In genomic region chr17:34146440-34147043, GRCh38 we compare ENCODE assay signal across 9 cellular contexts.
DNase-seq lines count a peak whose midpoint lies in the region; ATAC-seq and TF ChIP-seq lines count a peak whose summit lies in the region.
"Had no signal": no experiment of that assay in that cellular context is flagged by ENCODE, and none has a peak within 500 bp of the region (broad histone marks: within the 10 kb centered on the region; RNA-seq: fewer than 3 reads in every experiment).

No MANE protein-coding gene starts in this region.

- no peak overlapping the region for H2BK120ac ChIP-seq in neuronal stem cell (ENCODE audit: low read depth, low read length)

- H3K9me3 Mint-ChIP-seq in activated CD4-positive, alpha-beta T cell treated with anti-CD3 and anti-CD28 coated beads for 36 hours (ENCODE audit: low read depth), result no peaks in the 10 kb centered on the region

- no peak overlapping the region for H2AFZ ChIP-seq in neuronal stem cell (ENCODE audit: low read length)

- H3K27me3 ChIP-seq in neuronal stem cell (ENCODE audit: control insufficient read depth in 3 of 3, insufficient read depth in 3 of 3, low read depth in 1 of 3, low read length in 3 of 3), result no peaks in the 10 kb centered on the region
- H3K27me3 ChIP-seq: SJSA1 had no signal

- H3K4me2 ChIP-seq in neuronal stem cell (ENCODE audit: insufficient read depth, low read length, poor library complexity, severe bottlenecking), result no peak overlapping the region

- no peak overlapping the region for H4K91ac ChIP-seq in neuronal stem cell (ENCODE audit: low read depth, low read length, poor library complexity)

- no peak overlapping the region for H3K14ac ChIP-seq in neuronal stem cell (ENCODE audit: low read length)

- H3K27ac ChIP-seq in neuronal stem cell (replicated peaks; ENCODE audit: low read length), result no peak overlapping the region
- H3K27ac ChIP-seq: SJSA1 had no signal

- DNase-seq in NCI-H1105 (lab: John Stamatoyannopoulos, UW) (peak; percentile 50), neuronal stem cell (ENCODE audit: low spot score) (peak; percentile 27), midbrain (lab: John Stamatoyannopoulos, UW) (no peak), kidney glomerular epithelial cell (lab: John Stamatoyannopoulos, UW) (no peak)
- peak; percentile 81 for DNase-seq in activated CD4-positive, alpha-beta T cell treated with anti-CD3 and anti-CD28 coated beads for 36 hours
- peak; percentile 27 for DNase-seq in effector CD4-positive, alpha-beta T cell

- no peak overlapping the region for H2AK5ac ChIP-seq in neuronal stem cell (ENCODE audit: low read depth, low read length)

- intact Hi-C loops in activated CD4-positive, alpha-beta T cell treated with anti-CD3 and anti-CD28 coated beads for 36 hours (cut with DNase I, micrococcal nuclease), result loop anchor here (1.0 to 5.0 kb wide), 4 partner anchors 65 to 367 kb away; no protein-coding TSS in a partner anchor

- no CpG with 5 or more reads among the region's 5 CpGs for WGBS in neuronal stem cell (ENCODE audit: extremely low coverage in 2 of 2, insufficient read length in 2 of 2, insufficient replicate concordance in 1 of 2), 2 donors

- no peak overlapping the region for H3K4ac ChIP-seq in neuronal stem cell (ENCODE audit: low read length)

- CTCF ChIA-PET in activated CD4-positive, alpha-beta T cell treated with anti-CD3 and anti-CD28 coated beads for 36 hours (lab: Charles Lee), result interaction anchor here (0.6 to 2.2 kb wide), 8 partner anchors 9 to 693 kb away, joined by 3 to 13 read pairs (median 4); no protein-coding TSS in a partner anchor

- H3K9me3 ChIP-seq in neuronal stem cell (replicated peaks in 1 of 2; ENCODE audit: control insufficient read depth in 2 of 2, insufficient read depth in 1 of 2, low read depth in 1 of 2, low read length in 2 of 2), result no peaks in the 10 kb centered on the region
- H3K9me3 ChIP-seq: SJSA1 had no signal

- no peak overlapping the region for H4K8ac ChIP-seq in neuronal stem cell (ENCODE audit: low read depth, low read length)

- no peaks in the 10 kb centered on the region for H3K4me1 Mint-ChIP-seq in activated CD4-positive, alpha-beta T cell treated with anti-CD3 and anti-CD28 coated beads for 36 hours

- H3K18ac ChIP-seq in neuronal stem cell (ENCODE audit: low read length), result no peak overlapping the region

- TF ChIP-seq CTCF in GM12872 (IDR thresholded peaks at IDR 0.05; ENCODE audit: insufficient read depth, low read depth, low read length), result peak; percentile 94

- H3K27me3 Mint-ChIP-seq in activated CD4-positive, alpha-beta T cell treated with anti-CD3 and anti-CD28 coated beads for 36 hours, result peaks cover 10% of the 10 kb centered on the region

- no peaks in the 10 kb centered on the region for H3K4me1 ChIP-seq in neuronal stem cell (ENCODE audit: control insufficient read depth in 2 of 2, insufficient read depth in 1 of 2, low read depth in 1 of 2, low read length in 2 of 2)
- H3K4me1 ChIP-seq: SJSA1 had no signal

- H2BK5ac ChIP-seq in neuronal stem cell (ENCODE audit: low read length), result no peak overlapping the region

- no peaks in the 10 kb centered on the region for H3K79me1 ChIP-seq in neuronal stem cell (ENCODE audit: low read depth, low read length)

- ATAC-seq in activated CD4-positive, alpha-beta T cell treated with anti-CD3 and anti-CD28 coated beads for 36 hours, result peak; percentile 58
- ATAC-seq in GM19395 (IDR thresholded peaks at IDR 0.05; ENCODE audit: unreplicated experiment), result no peak

- H3K4me3 ChIP-seq in neuronal stem cell (ENCODE audit: low read length in 2 of 2), result no peak overlapping the region
- H3K4me3 ChIP-seq: SJSA1 had no signal

- no peaks in the 10 kb centered on the region for H3K36me3 ChIP-seq in neuronal stem cell (replicated peaks in 1 of 2; ENCODE audit: control insufficient read depth in 2 of 2, insufficient read depth in 2 of 2, low read length in 2 of 2)
- H3K36me3 ChIP-seq: SJSA1 had no signal

- POLR2A ChIA-PET in activated CD4-positive, alpha-beta T cell treated with anti-CD3 and anti-CD28 coated beads for 36 hours (lab: Charles Lee), result no interaction called here

- H3K4me3 Mint-ChIP-seq in activated CD4-positive, alpha-beta T cell treated with anti-CD3 and anti-CD28 coated beads for 36 hours, result no peak overlapping the region

- no peak overlapping the region for H2BK12ac ChIP-seq in neuronal stem cell (ENCODE audit: low read length)

- no peak overlapping the region for H2BK15ac ChIP-seq in neuronal stem cell (ENCODE audit: low read length)

- H3K9ac ChIP-seq in neuronal stem cell (ENCODE audit: low read depth, low read length, poor library complexity), result peak overlapping the region; percentile 5

- no peak overlapping the region for H3K23ac ChIP-seq in neuronal stem cell (ENCODE audit: low read depth, low read length, poor library complexity)

- H3K27ac Mint-ChIP-seq in activated CD4-positive, alpha-beta T cell treated with anti-CD3 and anti-CD28 coated beads for 36 hours, result no peak overlapping the region

- no peaks in the 10 kb centered on the region for H3K36me3 Mint-ChIP-seq in activated CD4-positive, alpha-beta T cell treated with anti-CD3 and anti-CD28 coated beads for 36 hours (ENCODE audit: low read depth)

Comparison
In these comparisons a context has a peak if more than half of its experiments do, and no peak if none do; other contexts are left out.
1. DNase-seq: peak in NCI-H1105 (single experiment), activated CD4-positive, alpha-beta T cell treated with anti-CD3 and anti-CD28 coated beads for 36 hours (single experiment), effector CD4-positive, alpha-beta T cell (single experiment) and neuronal stem cell (single experiment); none in midbrain (single experiment) and kidney glomerular epithelial cell (single experiment).